ENCODE assay signal across 20 cellular contexts in genomic region chr19:4622695-4623421, GRCh38. TPM values are rescaled to one million over a fixed set of nuclear protein-coding genes. Genes with fewer than 3 reads are reported as not detected.
A peak's percentile ranks its signal among the peaks of the same experiment; 100 is the strongest.
DNase-seq lines count a peak whose midpoint lies in the region; ATAC-seq and TF ChIP-seq lines count a peak whose summit lies in the region.
"Had no signal": no experiment of that assay in that cellular context is flagged by ENCODE, and none has a peak within 500 bp of the region (broad histone marks: within the 10 kb centered on the region; RNA-seq: fewer than 3 reads in every experiment).

No MANE protein-coding gene starts in this region.

- H3K4me3 Mint-ChIP-seq in activated naive CD4-positive, alpha-beta T cell treated with anti-CD3 and anti-CD28 coated beads, Interleukin-2, amount 10 ng/mL, durations not matched to agents 7 days and 5 days, result no peak overlapping the region
- no peak overlapping the region for H3K4me3 Mint-ChIP-seq in activated naive CD8-positive, alpha-beta T cell treated with anti-CD3 and anti-CD28 coated beads, Interleukin-2, amount 50 U/mL, for 24 hours
- H3K4me3 Mint-ChIP-seq: activated naive CD8-positive, alpha-beta T cell treated with anti-CD3 and anti-CD28 coated beads, Interleukin-2, amount 10 ng/mL, durations not matched to agents 7 days and 5 days; activated T-cell treated with anti-CD3 and anti-CD28 coated beads, Interleukin-2, amount 50 U/mL, for 72 hours; CD8-positive, alpha-beta memory T cell; naive B cell; stimulated activated memory B cell treated with anti-CD40 and anti-IgM and Interleukin-4, amounts not matched to agents 10 μg/mL and 1 μg/mL and 100 μg/mL, for 72 hours had no signal

- in situ Hi-C loops in astrocyte of the cerebellum (cut with HindIII; ENCODE audit: low sequenced_read_pairs), result no loop called here

- H3K4me3 ChIP-seq in H7 (ENCODE audit: insufficient read depth, low read depth, low read length) (no peak overlapping the region), astrocyte of the cerebellum (ENCODE audit: low read depth, low read length) (no peak overlapping the region), mucosa of descending colon (no peak overlapping the region)
- H3K4me3 ChIP-seq: lower lobe of right lung, psoas muscle, SJSA1, tibial nerve had no signal

- intact Hi-C loops in mucosa of descending colon (cut with DNase I, micrococcal nuclease), result no loop called here

- TF ChIP-seq CTCF in astrocyte of the cerebellum (IDR thresholded peaks at IDR 0.05; ENCODE audit: low read depth, low read length, missing control alignments) (peak; percentile 14), mucosa of descending colon (IDR thresholded peaks at IDR 0.05) (no peak)

- H3K27me3 Mint-ChIP-seq in activated naive CD4-positive, alpha-beta T cell treated with anti-CD3 and anti-CD28 coated beads, Interleukin-2, amount 10 ng/mL, durations not matched to agents 7 days and 5 days, result peaks cover 43% of the 10 kb centered on the region
- peaks cover 8% of the 10 kb centered on the region for H3K27me3 Mint-ChIP-seq in activated naive CD8-positive, alpha-beta T cell treated with anti-CD3 and anti-CD28 coated beads, Interleukin-2, amount 50 U/mL, for 24 hours

- peak; percentile 42 for DNase-seq in DMS 273 (lab: John Stamatoyannopoulos, UW; ENCODE audit: unreplicated experiment)
- DNase-seq in DMS 273 treated with DMSO at 0.1 percent for 48 hours (lab: John Stamatoyannopoulos, UW), result no peak
- peak; percentile 72 for DNase-seq in H7
- no peak for DNase-seq in astrocyte of the cerebellum (ENCODE audit: low read depth)
- DNase-seq in mucosa of descending colon, result no peak
- no peak for DNase-seq in activated naive CD4-positive, alpha-beta T cell treated with anti-CD3 and anti-CD28 coated beads, Interleukin-2, amount 10 ng/mL, durations not matched to agents 7 days and 5 days
- no peak for DNase-seq in activated naive CD8-positive, alpha-beta T cell treated with anti-CD3 and anti-CD28 coated beads, Interleukin-2, amount 50 U/mL, for 24 hours
- DNase-seq in SW 1271 (lab: John Stamatoyannopoulos, UW), result no peak
- DNase-seq: activated CD4-positive, alpha-beta T cell treated with anti-CD3 and anti-CD28 coated beads, Interleukin-2, amount 50 U/mL, for 4 hours; activated naive CD8-positive, alpha-beta T cell treated with anti-CD3 and anti-CD28 coated beads, Interleukin-2, amount 10 ng/mL, durations not matched to agents 7 days and 5 days; activated T-cell treated with anti-CD3 and anti-CD28 coated beads, Interleukin-2, amount 50 U/mL, for 72 hours; CD8-positive, alpha-beta memory T cell; central memory CD4-positive, alpha-beta T cell; lower lobe of right lung; naive B cell; NCI-H1048; psoas muscle had no signal

- no peaks in the 10 kb centered on the region for H3K4me1 ChIP-seq in mucosa of descending colon (ENCODE audit: low read depth)
- H3K4me1 ChIP-seq: lower lobe of right lung, psoas muscle, SJSA1, tibial nerve had no signal

- no peak overlapping the region for H3K27ac Mint-ChIP-seq in activated naive CD4-positive, alpha-beta T cell treated with anti-CD3 and anti-CD28 coated beads, Interleukin-2, amount 10 ng/mL, durations not matched to agents 7 days and 5 days
- H3K27ac Mint-ChIP-seq in activated naive CD8-positive, alpha-beta T cell treated with anti-CD3 and anti-CD28 coated beads, Interleukin-2, amount 50 U/mL, for 24 hours, result no peak overlapping the region
- H3K27ac Mint-ChIP-seq: activated naive CD8-positive, alpha-beta T cell treated with anti-CD3 and anti-CD28 coated beads, Interleukin-2, amount 10 ng/mL, durations not matched to agents 7 days and 5 days; activated T-cell treated with anti-CD3 and anti-CD28 coated beads, Interleukin-2, amount 50 U/mL, for 72 hours; CD8-positive, alpha-beta memory T cell; stimulated activated memory B cell treated with anti-CD40 and anti-IgM and Interleukin-4, amounts not matched to agents 10 μg/mL and 1 μg/mL and 100 μg/mL, for 72 hours had no signal

- CTCF ChIA-PET in activated naive CD4-positive, alpha-beta T cell treated with anti-CD3 and anti-CD28 coated beads, Interleukin-2, amount 10 ng/mL, durations not matched to agents 7 days and 5 days (lab: Charles Lee), result interaction anchor here (2.0 kb wide), 1 partner anchor 11 kb away, joined by 9 read pairs; no protein-coding TSS in a partner anchor

- peak; percentile 35 for ATAC-seq in mucosa of descending colon
- ATAC-seq in activated naive CD8-positive, alpha-beta T cell treated with anti-CD3 and anti-CD28 coated beads, Interleukin-2, amount 50 U/mL, for 24 hours, result no peak
- ATAC-seq: activated T-cell treated with anti-CD3 and anti-CD28 coated beads, Interleukin-2, amount 50 U/mL, for 72 hours; lower lobe of right lung; psoas muscle; stimulated activated memory B cell treated with anti-CD40 and anti-IgM and Interleukin-4, amounts not matched to agents 10 μg/mL and 1 μg/mL and 100 μg/mL, for 72 hours had no signal

- H3K9me3 ChIP-seq in mucosa of descending colon, result no peaks in the 10 kb centered on the region
- H3K9me3 ChIP-seq: lower lobe of right lung, psoas muscle, SJSA1, tibial nerve had no signal

- H3K36me3 ChIP-seq in H7 (replicated peaks; ENCODE audit: control insufficient read depth, insufficient read depth, low read length), result no peaks in the 10 kb centered on the region
- H3K36me3 ChIP-seq in mucosa of descending colon (ENCODE audit: low read depth), result no peaks in the 10 kb centered on the region
- H3K36me3 ChIP-seq: lower lobe of right lung, SJSA1, tibial nerve had no signal

- H3K36me3 Mint-ChIP-seq in activated naive CD4-positive, alpha-beta T cell treated with anti-CD3 and anti-CD28 coated beads, Interleukin-2, amount 10 ng/mL, durations not matched to agents 7 days and 5 days, result no peaks in the 10 kb centered on the region
- no peaks in the 10 kb centered on the region for H3K36me3 Mint-ChIP-seq in activated naive CD8-positive, alpha-beta T cell treated with anti-CD3 and anti-CD28 coated beads, Interleukin-2, amount 50 U/mL, for 24 hours (ENCODE audit: low read depth)
- H3K36me3 Mint-ChIP-seq: activated naive CD8-positive, alpha-beta T cell treated with anti-CD3 and anti-CD28 coated beads, Interleukin-2, amount 10 ng/mL, durations not matched to agents 7 days and 5 days; CD8-positive, alpha-beta memory T cell; naive B cell; stimulated activated memory B cell treated with anti-CD40 and anti-IgM and Interleukin-4, amounts not matched to agents 10 μg/mL and 1 μg/mL and 100 μg/mL, for 72 hours had no signal

- no peaks in the 10 kb centered on the region for H3K4me1 Mint-ChIP-seq in activated naive CD4-positive, alpha-beta T cell treated with anti-CD3 and anti-CD28 coated beads, Interleukin-2, amount 10 ng/mL, durations not matched to agents 7 days and 5 days
- H3K4me1 Mint-ChIP-seq in activated naive CD8-positive, alpha-beta T cell treated with anti-CD3 and anti-CD28 coated beads, Interleukin-2, amount 50 U/mL, for 24 hours, result no peaks in the 10 kb centered on the region
- H3K4me1 Mint-ChIP-seq: activated naive CD8-positive, alpha-beta T cell treated with anti-CD3 and anti-CD28 coated beads, Interleukin-2, amount 10 ng/mL, durations not matched to agents 7 days and 5 days; CD8-positive, alpha-beta memory T cell; stimulated activated memory B cell treated with anti-CD40 and anti-IgM and Interleukin-4, amounts not matched to agents 10 μg/mL and 1 μg/mL and 100 μg/mL, for 72 hours had no signal

- H3K9me3 Mint-ChIP-seq in activated naive CD4-positive, alpha-beta T cell treated with anti-CD3 and anti-CD28 coated beads, Interleukin-2, amount 10 ng/mL, durations not matched to agents 7 days and 5 days, result no peaks in the 10 kb centered on the region
- no peaks in the 10 kb centered on the region for H3K9me3 Mint-ChIP-seq in activated naive CD8-positive, alpha-beta T cell treated with anti-CD3 and anti-CD28 coated beads, Interleukin-2, amount 50 U/mL, for 24 hours
- H3K9me3 Mint-ChIP-seq: activated naive CD8-positive, alpha-beta T cell treated with anti-CD3 and anti-CD28 coated beads, Interleukin-2, amount 10 ng/mL, durations not matched to agents 7 days and 5 days; activated T-cell treated with anti-CD3 and anti-CD28 coated beads, Interleukin-2, amount 50 U/mL, for 72 hours; CD8-positive, alpha-beta memory T cell; stimulated activated memory B cell treated with anti-CD40 and anti-IgM and Interleukin-4, amounts not matched to agents 10 μg/mL and 1 μg/mL and 100 μg/mL, for 72 hours had no signal

- H3K27me3 ChIP-seq in H7 (ENCODE audit: control insufficient read depth, insufficient read depth, low read length), result no peaks in the 10 kb centered on the region

RNA-seq across cellular contexts. Expression of gene TNFAIP8L1, which starts 16.5 kb away (rescaled TPM):
- 9.4 and 11.1 TPM in 2 replicates for total RNA-seq in H7 (2014; rRNA removed; shearing (Covaris generic))
- total RNA-seq in mucosa of descending colon, result 10 to 100 TPM in 2 of 3 donors, 1 to 10 TPM in 1; 5.1 to 47.6 (median 10.7) TPM

RNA-seq across cellular contexts. Expression of gene MYDGF, which starts 47.3 kb away (rescaled TPM):
- 90.2 and 92.2 TPM in 2 replicates for total RNA-seq in H7 (2014; rRNA removed; shearing (Covaris generic))
- total RNA-seq in mucosa of descending colon, result 10 to 100 TPM; 50.2 to 85.9 (median 54.8) TPM

Comparison
In these comparisons a context has a peak if more than half of its experiments do, and no peak if none do; other contexts are left out.
1. DNase-seq: peak in DMS 273 (single experiment) and H7 (single experiment); none in DMS 273 treated with DMSO at 0.1 percent for 48 hours (single experiment), astrocyte of the cerebellum (single experiment), mucosa of descending colon (0 of 3), activated naive CD4-positive, alpha-beta T cell treated with anti-CD3 and anti-CD28 coated beads, Interleukin-2, amount 10 ng/mL, durations not matched to agents 7 days and 5 days (single experiment), activated naive CD8-positive, alpha-beta T cell treated with anti-CD3 and anti-CD28 coated beads, Interleukin-2, amount 50 U/mL, for 24 hours (single experiment) and SW 1271 (0 of 2).